In the genomic region with DNA sequence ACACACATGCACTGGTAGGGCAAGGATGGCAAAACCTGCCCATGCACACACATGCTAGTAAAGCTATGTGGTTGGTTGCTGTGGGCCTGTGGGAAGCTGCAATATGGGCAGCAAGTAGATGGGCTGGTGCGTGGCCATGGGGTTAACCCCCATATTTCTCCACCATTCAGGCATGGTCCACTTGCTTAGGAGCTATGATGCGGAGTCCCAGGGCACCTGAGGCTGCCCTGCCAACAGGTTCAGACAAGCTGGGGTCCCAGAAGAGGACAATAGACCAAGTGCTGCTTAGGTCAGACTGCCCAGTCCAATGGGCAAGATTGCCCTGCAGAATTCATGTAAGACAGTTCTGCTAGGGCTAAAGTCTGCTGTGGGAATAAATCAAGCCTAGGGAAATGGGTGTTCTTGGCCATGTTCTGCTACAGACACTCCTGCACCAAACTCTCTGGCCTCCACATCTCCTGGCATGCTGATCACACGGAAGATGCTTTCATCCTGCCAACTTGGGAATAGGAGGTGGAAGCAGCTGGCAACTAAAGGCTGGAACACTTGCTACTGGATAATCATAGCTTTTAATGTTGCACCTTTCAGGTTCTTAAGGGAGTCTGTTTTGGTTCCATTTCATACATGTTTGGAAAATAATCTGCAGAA, we compare ENCODE assay signal across 17 cellular contexts.
"Had no signal": no experiment of that assay in that cellular context is flagged by ENCODE, and none has a peak within 500 bp of the region (broad histone marks: within the 10 kb centered on the region; RNA-seq: fewer than 3 reads in every experiment).

No MANE protein-coding gene starts in this region.

- H3K4me1 ChIP-seq: foreskin keratinocyte had no signal

- H3K27ac ChIP-seq: coronary artery, foreskin keratinocyte, hepatocyte, ovary had no signal

- H3K4me1 Mint-ChIP-seq: endodermal cell; naive thymus-derived CD8-positive, alpha-beta T cell; stimulated activated naive B cell treated with anti-CD40 and anti-IgM and Interleukin-4, amounts not matched to agents 10 μg/mL and 1 μg/mL and 100 μg/mL, for 72 hours; stimulated activated naive CD8-positive, alpha-beta T cell treated with anti-CD3 and anti-CD28 coated beads, Interleukin-15, amount 100 ng/mL, for 72 hours had no signal

- ATAC-seq: foreskin keratinocyte; mucosa of descending colon; naive thymus-derived CD8-positive, alpha-beta T cell; right cardiac atrium had no signal

- H3K4me3 Mint-ChIP-seq: endodermal cell; naive thymus-derived CD8-positive, alpha-beta T cell; stimulated activated naive B cell treated with anti-CD40 and anti-IgM and Interleukin-4, amounts not matched to agents 10 μg/mL and 1 μg/mL and 100 μg/mL, for 72 hours; stimulated activated naive CD8-positive, alpha-beta T cell treated with anti-CD3 and anti-CD28 coated beads, Interleukin-15, amount 100 ng/mL, for 72 hours had no signal

- H3K4me3 ChIP-seq: coronary artery, hepatocyte, mucosa of descending colon, ovary, smooth muscle cell had no signal

- H3K9me3 Mint-ChIP-seq: endodermal cell had no signal

- DNase-seq: effector CD4-positive, alpha-beta T cell; endodermal cell; erythroblast; foreskin keratinocyte; kidney glomerular epithelial cell; mammary epithelial cell; mucosa of descending colon; naive thymus-derived CD8-positive, alpha-beta T cell; ovary; stimulated activated CD4-positive, alpha-beta T cell treated with anti-CD3 and anti-CD28 coated beads, Interleukin-2, amount 100 ng/mL, for 48 hours; stimulated activated naive B cell treated with anti-CD40 and anti-IgM and Interleukin-4, amounts not matched to agents 10 μg/mL and 1 μg/mL and 100 μg/mL, for 72 hours; stimulated activated naive CD8-positive, alpha-beta T cell treated with anti-CD3 and anti-CD28 coated beads, Interleukin-15, amount 100 ng/mL, for 72 hours; trophoblast cell had no signal

- H3K36me3 ChIP-seq: ovary had no signal

- H3K27ac Mint-ChIP-seq: naive thymus-derived CD8-positive, alpha-beta T cell; stimulated activated naive B cell treated with anti-CD40 and anti-IgM and Interleukin-4, amounts not matched to agents 10 μg/mL and 1 μg/mL and 100 μg/mL, for 72 hours; stimulated activated naive CD8-positive, alpha-beta T cell treated with anti-CD3 and anti-CD28 coated beads, Interleukin-15, amount 100 ng/mL, for 72 hours had no signal

- H3K36me3 Mint-ChIP-seq: naive thymus-derived CD8-positive, alpha-beta T cell; stimulated activated naive B cell treated with anti-CD40 and anti-IgM and Interleukin-4, amounts not matched to agents 10 μg/mL and 1 μg/mL and 100 μg/mL, for 72 hours had no signal

- H3K9me3 ChIP-seq: ovary had no signal

- H3K27me3 ChIP-seq: foreskin keratinocyte, hepatocyte, ovary had no signal
